1 cellular context compared by ENCODE assay signal in the genomic region with DNA sequence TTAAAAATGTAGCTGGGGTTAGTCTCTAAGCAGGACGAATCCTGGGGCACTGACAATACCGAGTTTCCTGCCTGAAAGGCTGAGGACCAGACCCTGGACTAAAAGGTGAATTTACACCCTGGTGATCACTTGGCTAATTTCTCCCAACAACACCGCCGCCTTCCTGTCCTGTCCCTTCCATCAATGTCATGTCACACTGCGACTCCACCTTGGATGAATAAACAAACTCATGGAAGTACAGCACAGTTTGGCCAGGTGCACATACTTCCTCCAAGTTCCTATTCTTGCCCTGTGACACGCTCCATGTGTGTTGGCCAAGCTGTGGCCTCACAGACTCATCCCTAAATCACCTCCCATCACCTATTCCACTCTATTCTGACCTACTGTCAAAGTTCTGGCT.
TF ChIP-seq lines count a peak whose summit lies in the region.

No MANE protein-coding gene starts in this region.

TF ChIP-seq in K562, 482 proteins besides CTCF, POLR2A, EP300 and RAD21:
- no peak for TF ChIP-seq NCOA6 (IDR thresholded peaks at IDR 0.05)
